ENCODE assay signal across 24 cellular contexts in genomic region chr7:121153995-121154394, GRCh38.
DNase-seq lines count a peak whose midpoint lies in the region; ATAC-seq and TF ChIP-seq lines count a peak whose summit lies in the region.
"Had no signal": no experiment of that assay in that cellular context is flagged by ENCODE, and none has a peak within 500 bp of the region (broad histone marks: within the 10 kb centered on the region; RNA-seq: fewer than 3 reads in every experiment).

No MANE protein-coding gene starts in this region.

- no peak overlapping the region for H3K4me3 ChIP-seq in AG04449 (ENCODE audit: low read depth, low read length)
- no peak overlapping the region for H3K4me3 ChIP-seq in DND-41 (ENCODE audit: low read depth in 1 of 2, low read length in 2 of 2)
- no peak overlapping the region for H3K4me3 ChIP-seq in HFF-Myc (replicated peaks; ENCODE audit: low read depth, low read length)
- H3K4me3 ChIP-seq: GM12878, HAP-1 had no signal

- H3K36me3 ChIP-seq in DND-41 (ENCODE audit: insufficient read depth, low read length) = no peaks in the 10 kb centered on the region
- H3K36me3 ChIP-seq: HAP-1 had no signal

- no peak overlapping the region for H3K4me3 Mint-ChIP-seq in endothelial cell (ENCODE audit: unreplicated experiment)
- H3K4me3 Mint-ChIP-seq in CD4-positive, alpha-beta T cell = no peak overlapping the region
- H3K4me3 Mint-ChIP-seq: B cell, IgD-negative memory B cell had no signal

- no peaks in the 10 kb centered on the region for H3K27me3 Mint-ChIP-seq in endothelial cell (ENCODE audit: unreplicated experiment)
- peaks cover 26% of the 10 kb centered on the region for H3K27me3 Mint-ChIP-seq in CD4-positive, alpha-beta T cell
- H3K27me3 Mint-ChIP-seq: B cell, IgD-negative memory B cell had no signal

- no peaks in the 10 kb centered on the region for H3K27me3 ChIP-seq in DND-41 (ENCODE audit: insufficient read depth, low read length, poor library complexity)
- no peaks in the 10 kb centered on the region for H3K27me3 ChIP-seq in CD4-positive, alpha-beta T cell (ENCODE audit: control insufficient read depth, insufficient read depth, low read length)

- H4K20me1 ChIP-seq in DND-41 (ENCODE audit: insufficient read depth, low read length) = no peaks in the 10 kb centered on the region

- no peaks in the 10 kb centered on the region for H3K9me3 ChIP-seq in DND-41 (ENCODE audit: insufficient read depth, low read length, severe bottlenecking)
- no peaks in the 10 kb centered on the region for H3K9me3 ChIP-seq in CD4-positive, alpha-beta T cell (ENCODE audit: control insufficient read depth, low read length)
- H3K9me3 ChIP-seq: HAP-1 had no signal

- intact Hi-C loops in CD4-positive, alpha-beta T cell (cut with DNase I, micrococcal nuclease) = no loop called here

- TF ChIP-seq CTCF in AG04449 (IDR thresholded peaks at IDR 0.05; ENCODE audit: insufficient read depth, low read length, missing control alignments) (no peak), DND-41 (IDR thresholded peaks at IDR 0.05; ENCODE audit: borderline replicate concordance, extremely low read depth, low read length, poor library complexity, severe bottlenecking) (no peak), HFF-Myc (IDR thresholded peaks at IDR 0.05; ENCODE audit: low read depth, low read length, missing control alignments) (no peak), endothelial cell (IDR thresholded peaks at IDR 0.05; ENCODE audit: unreplicated experiment) (no peak)
- no peak for TF ChIP-seq CTCF in CD4-positive, alpha-beta T cell (IDR thresholded peaks at IDR 0.05)

- H3K4me1 Mint-ChIP-seq in endothelial cell (ENCODE audit: unreplicated experiment) = peaks cover 5% of the 10 kb centered on the region
- no peaks in the 10 kb centered on the region for H3K4me1 Mint-ChIP-seq in CD4-positive, alpha-beta T cell (ENCODE audit: low read depth)

- H3K4me2 ChIP-seq in DND-41 (ENCODE audit: insufficient read depth, low read length) = no peak overlapping the region

- no peak overlapping the region for H3K27ac ChIP-seq in DND-41 (ENCODE audit: low read length)
- H3K27ac ChIP-seq in CD4-positive, alpha-beta T cell (ENCODE audit: low read depth, low read length) = no peak overlapping the region
- H3K27ac ChIP-seq: C4-2B, HL-60 had no signal

- H3K27ac Mint-ChIP-seq in endothelial cell (ENCODE audit: unreplicated experiment) = no peak overlapping the region
- no peak overlapping the region for H3K27ac Mint-ChIP-seq in CD4-positive, alpha-beta T cell
- H3K27ac Mint-ChIP-seq: B cell, IgD-negative memory B cell had no signal

- H3K9me3 Mint-ChIP-seq in endothelial cell (ENCODE audit: unreplicated experiment) = no peaks in the 10 kb centered on the region
- H3K9me3 Mint-ChIP-seq in CD4-positive, alpha-beta T cell = no peaks in the 10 kb centered on the region

- POLR2A ChIA-PET in AG04449 (lab: Yijun Ruan, JAX) = no interaction called here
- POLR2A ChIA-PET in CD4-positive, alpha-beta T cell (lab: Charles Lee) = interaction anchor here (0.7 kb wide), 1 partner anchor 9 kb away, joined by 3 read pairs; no protein-coding TSS in a partner anchor

- CTCF ChIA-PET in AG04449 (lab: Yijun Ruan, JAX) = no interaction called here
- CTCF ChIA-PET in CD4-positive, alpha-beta T cell (lab: Charles Lee) = no interaction called here

- H3K36me3 Mint-ChIP-seq in endothelial cell (ENCODE audit: low read depth, unreplicated experiment) = no peaks in the 10 kb centered on the region
- no peaks in the 10 kb centered on the region for H3K36me3 Mint-ChIP-seq in CD4-positive, alpha-beta T cell (ENCODE audit: low read depth)

- no peak for ATAC-seq in DND-41 (ENCODE audit: insufficient read depth, low read depth)
- no peak for ATAC-seq in CD4-positive, alpha-beta T cell (ENCODE audit: poor library complexity)
- ATAC-seq: GM12878, PC-3 had no signal

- H3K79me2 ChIP-seq in DND-41 (ENCODE audit: insufficient read depth, low read length) = no peaks in the 10 kb centered on the region

- no peaks in the 10 kb centered on the region for H3K4me1 ChIP-seq in DND-41 (ENCODE audit: insufficient read depth, low read length)
- H3K4me1 ChIP-seq: HAP-1 had no signal

- peak overlapping the region; percentile 17; the same call in 1 of the 2 replicates for H2AFZ ChIP-seq in DND-41 (ENCODE audit: low read depth, low read length)

- peak; percentile 3 for DNase-seq in AG04449 (ENCODE audit: low read depth, low spot score)
- no peak for DNase-seq in DND-41
- DNase-seq in HFF-Myc (ENCODE audit: extremely low read depth, low read depth) = peak; percentile 5
- DNase-seq in fibroblast of gingiva (ENCODE audit: low read depth) = peak; percentile 74
- no peak for DNase-seq in DMS53 treated with DMSO at 0.1 percent for 48 hours (lab: John Stamatoyannopoulos, UW; ENCODE audit: unreplicated experiment)
- no peak for DNase-seq in endothelial cell (ENCODE audit: low spot score)
- no peak for DNase-seq in stimulated activated naive CD4-positive, alpha-beta T cell (lab: John Stamatoyannopoulos, UW)
- no peak for DNase-seq in CD4-positive, alpha-beta T cell
- DNase-seq: Calu3, GOT3, NCI-H1092, NCI-H1417 treated with DMSO at 0.1 percent for 48 hours, NCI-H1694 treated with DMSO at 0.1 percent for 48 hours, NCI-H2081, NCI-H2171 treated with DMSO at 0.1 percent for 48 hours, NCI-H345, NCI-H510A treated with DMSO at 0.1 percent for 48 hours, PC-3 had no signal

- no peak overlapping the region for H3K9ac ChIP-seq in DND-41 (ENCODE audit: low read depth, low read length)

Comparison
In these comparisons a context has a peak if more than half of its experiments do, and no peak if none do; other contexts are left out.
1. DNase-seq: peak in AG04449 (single experiment), HFF-Myc (single experiment) and fibroblast of gingiva (single experiment); none in DND-41 (single experiment), DMS53 treated with DMSO at 0.1 percent for 48 hours (single experiment), endothelial cell (single experiment), stimulated activated naive CD4-positive, alpha-beta T cell (0 of 6) and CD4-positive, alpha-beta T cell (0 of 10).